Comparison of ENCODE assay signal across 29 cellular contexts in the genomic region with DNA sequence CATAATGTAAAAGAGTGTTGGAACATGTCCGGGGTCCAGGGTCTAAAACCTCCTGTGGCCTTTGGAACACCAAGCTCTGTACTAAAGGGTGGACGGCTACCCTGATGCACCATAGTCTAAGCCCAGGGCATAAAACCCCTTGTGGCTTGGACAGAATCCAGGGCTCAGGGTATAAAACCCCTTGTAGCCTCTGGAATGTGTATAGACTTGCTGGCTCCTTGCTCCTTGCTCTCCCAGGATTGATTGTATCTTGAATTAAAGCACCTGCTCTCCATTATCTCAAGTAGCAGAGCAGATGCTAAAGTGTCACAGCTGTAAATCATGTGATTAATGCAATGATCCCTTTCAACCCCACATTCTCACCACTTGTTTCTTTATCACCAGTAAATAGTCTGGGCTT.
DNase-seq lines count a peak whose midpoint lies in the region; ATAC-seq lines count a peak whose summit lies in the region.
"Had no signal": no experiment of that assay in that cellular context is flagged by ENCODE, and none has a peak within 500 bp of the region (broad histone marks: within the 10 kb centered on the region; RNA-seq: fewer than 3 reads in every experiment).

No MANE protein-coding gene starts in this region.

- intact Hi-C loops in sciatic nerve (cut with DNase I) = no loop called here
- intact Hi-C loops in left colon (cut with DNase I, micrococcal nuclease) = no loop called here

- ATAC-seq in sciatic nerve (no peak), GM21528 (IDR thresholded peaks at IDR 0.05; ENCODE audit: low FRiP score, unreplicated experiment) (no peak), left colon (no peak)
- ATAC-seq: activated CD8-positive, alpha-beta T cell treated with anti-CD3 and anti-CD28 coated beads for 36 hours; activated T-helper 17 cell treated with anti-CD3 and anti-CD28 coated beads, Interleukin-2, amount 50 U/mL, for 72 hours; lower lobe of right lung; pancreas; T-helper 17 cell had no signal

- DNase-seq in NCI-H1092 (lab: John Stamatoyannopoulos, UW) (peak; percentile 5), NCI-H1092 treated with DMSO at 0.1 percent for 48 hours (lab: John Stamatoyannopoulos, UW) (no peak), NCI-H187 treated with DMSO at 0.1 percent for 48 hours (lab: John Stamatoyannopoulos, UW) (peak; percentile 61), NCI-H69 (lab: John Stamatoyannopoulos, UW) (peak; percentile 75), myocyte (ENCODE audit: low read depth) (peak; percentile 42), sciatic nerve (ENCODE audit: low spot score) (no peak), left colon (no peak)
- DNase-seq: activated CD4-positive, CD25-positive, alpha-beta regulatory T cell treated with anti-CD3 and anti-CD28 coated beads, Interleukin-2, amount 50 U/mL, for 72 hours; activated CD8-positive, alpha-beta T cell treated with anti-CD3 and anti-CD28 coated beads for 36 hours; AML-193; amygdala; CD4-positive, alpha-beta memory T cell; effector CD4-positive, alpha-beta T cell; glutamatergic neuron; H7; kidney; lower lobe of right lung; MM.1S; NCI-H2029; NCI-H774; nephron progenitor cell; pancreas; retina; SK-N-SH; stimulated activated CD4-positive, alpha-beta T cell treated with anti-CD3 and anti-CD28 coated beads, Interleukin-4, amount 100 ng/mL, for 1 hour; T-helper 17 cell; transverse colon had no signal

Comparison
In these comparisons a context has a peak if more than half of its experiments do, and no peak if none do; other contexts are left out.
1. DNase-seq: peak in NCI-H1092 (single experiment), NCI-H187 treated with DMSO at 0.1 percent for 48 hours (single experiment), NCI-H69 (single experiment) and myocyte (single experiment); none in NCI-H1092 treated with DMSO at 0.1 percent for 48 hours (single experiment), sciatic nerve (single experiment) and left colon (0 of 2).